8 cellular contexts compared by ENCODE assay signal in the genomic region with DNA sequence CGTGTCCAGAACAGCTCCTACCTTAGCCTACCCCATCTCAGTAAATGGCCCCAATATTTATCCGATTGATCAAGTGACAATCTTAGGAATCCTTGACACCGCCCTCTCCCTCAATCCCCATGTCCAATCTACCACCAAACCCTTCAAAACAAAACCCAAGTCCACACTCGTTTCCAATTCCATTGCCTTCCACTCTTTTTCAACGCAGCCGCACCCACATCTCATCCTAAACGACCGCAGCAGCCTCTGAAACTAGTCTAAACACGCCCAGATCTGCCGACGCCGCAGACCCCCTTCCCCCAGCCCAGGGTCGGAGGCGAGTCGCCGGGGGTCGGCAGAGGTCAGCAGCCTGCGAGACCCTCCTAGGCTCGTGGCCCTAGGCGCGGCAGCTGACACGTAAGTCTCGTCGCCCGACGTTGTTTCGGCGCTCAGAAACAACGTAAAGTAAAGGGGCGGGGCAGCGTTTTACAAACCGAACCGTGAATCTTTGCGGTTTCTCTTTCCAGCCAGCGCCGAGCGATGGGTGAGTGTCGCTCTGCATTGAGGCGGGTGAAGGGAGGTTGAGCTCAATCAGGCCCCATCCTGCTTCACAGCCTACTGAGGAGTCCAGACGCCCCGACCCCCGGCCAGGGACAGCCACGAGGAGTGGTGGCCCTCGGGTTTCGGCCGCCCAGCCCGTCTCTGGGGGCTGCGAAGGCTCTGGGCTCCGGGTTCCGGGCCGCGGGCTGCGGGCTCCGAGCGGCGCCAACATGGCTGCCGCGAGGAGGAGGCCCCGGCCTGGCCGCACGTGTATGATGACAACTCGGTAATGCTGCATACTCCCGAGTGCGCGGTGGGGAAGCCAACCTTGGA. TPM values are rescaled to one million over a fixed set of nuclear protein-coding genes. Genes with fewer than 3 reads are reported as not detected.
A peak's percentile ranks its signal among the peaks of the same experiment; 100 is the strongest.
DNase-seq lines count a peak whose midpoint lies in the region; ATAC-seq and TF ChIP-seq lines count a peak whose summit lies in the region.

TSS of gene RPS8 (plus strand) at position 463 of the 852 bp plus-strand sequence. CDS start at position 520, 57 bp downstream.

- H3K4me1 ChIP-seq in OCI-LY3 (ENCODE audit: low read length) (peaks cover 13% of the 10 kb centered on the region), mucosa of descending colon (ENCODE audit: low read depth) (peaks cover 19% of the 10 kb centered on the region)

- intact Hi-C loops in mucosa of descending colon (cut with DNase I, micrococcal nuclease), result no loop called here

- H3K79me2 ChIP-seq in OCI-LY3 (ENCODE audit: low read length), result peaks cover 47% of the 10 kb centered on the region

- peak within 1 kb of the TSS; percentile 97 for H3K4me2 ChIP-seq in OCI-LY3 (ENCODE audit: low read length)

- peak within 1 kb of the TSS; percentile 88 for H3K4me3 ChIP-seq in OCI-LY3 (ENCODE audit: low read length)
- peak within 1 kb of the TSS; percentile 88 for H3K4me3 ChIP-seq in mucosa of descending colon

- H3K36me3 ChIP-seq in OCI-LY3 (replicated peaks; ENCODE audit: low read depth, low read length) (peaks cover 34% of the 10 kb centered on the region), mucosa of descending colon (ENCODE audit: low read depth) (no peaks in the 10 kb centered on the region)

- H3K27ac ChIP-seq in OCI-LY3 (ENCODE audit: low read length) (peak within 1 kb of the TSS; percentile 79), epithelial cell of prostate (peak within 1 kb of the TSS; percentile 89)

- H2AFZ ChIP-seq in OCI-LY3 (ENCODE audit: low read depth, low read length), result 0 out of 2 replicates have a peak within 1 kb of the TSS, but pooled peaks have one; percentile 28

- ATAC-seq in GM21526 (IDR thresholded peaks at IDR 0.05; ENCODE audit: low FRiP score, unreplicated experiment) (peak; percentile 68), mucosa of descending colon (peak; percentile 94)

- no peaks in the 10 kb centered on the region for H3K27me3 ChIP-seq in OCI-LY3 (ENCODE audit: low read depth, low read length)

- peak within 1 kb of the TSS; percentile 95 for H3K9ac ChIP-seq in OCI-LY3 (ENCODE audit: low read length)

- TF ChIP-seq CTCF in OCI-LY3 (IDR thresholded peaks at IDR 0.05; ENCODE audit: low read depth, low read length) (no peak), mucosa of descending colon (IDR thresholded peaks at IDR 0.05) (no peak)

- H4K20me1 ChIP-seq in OCI-LY3 (ENCODE audit: insufficient read depth, low read length), result peaks cover 31% of the 10 kb centered on the region

- peak; percentile 85 for DNase-seq in DMS 273 treated with DMSO at 0.1 percent for 48 hours (lab: John Stamatoyannopoulos, UW)
- DNase-seq in HuH-7.5 (ENCODE audit: low spot score), result peak; percentile 68
- peak; percentile 84 for DNase-seq in activated T-cell treated with anti-CD3 and anti-CD28 coated beads for 24 hours (ENCODE audit: low read depth)
- peak; percentile 76 for DNase-seq in epithelial cell of prostate (ENCODE audit: low read depth, low spot score)
- DNase-seq in mucosa of descending colon, result peak; percentile 92 to 97 (median 93)
- peak; percentile 78 to 84 for DNase-seq in stimulated activated CD8-positive, alpha-beta memory T cell treated with anti-CD3 and anti-CD28 coated beads, Interleukin-4, amount 100 ng/mL, for 1 hour (ENCODE audit: low read depth in 2 of 2, low spot score in 1 of 2)

- no peaks in the 10 kb centered on the region for H3K9me3 ChIP-seq in OCI-LY3 (ENCODE audit: insufficient read depth, low read length)
- H3K9me3 ChIP-seq in mucosa of descending colon, result no peaks in the 10 kb centered on the region

RNA-seq across cellular contexts. Expression of gene RPS8, which starts in this region (rescaled TPM):
- total RNA-seq in mucosa of descending colon, result 1,000 to 10,000 TPM; 1,308 to 1,364 (median 1,337) TPM

Comparison
In these comparisons a context has a peak if more than half of its experiments do, and no peak if none do; other contexts are left out.
1. Peak in every context shown above with its lines: DNase-seq, ATAC-seq, H3K4me3 ChIP-seq and H3K27ac ChIP-seq.